Comparison of ENCODE assay signal across 1 cellular context in genomic region chrX:12987340-12987739, GRCh38.
TF ChIP-seq lines count a peak whose summit lies in the region.

No MANE protein-coding gene starts in this region.

TF ChIP-seq in GM12878, 131 proteins besides CTCF, POLR2A, EP300 and RAD21:
- TF ChIP-seq IKZF1 (conservative IDR thresholded peaks at IDR 0.05), result no peak
- TF ChIP-seq TAF1 (IDR thresholded peaks at IDR 0.05; ENCODE audit: borderline replicate concordance, low read depth, low read length), result no peak
- TF ChIP-seq BCL11A (IDR thresholded peaks at IDR 0.05; ENCODE audit: low read depth, low read length), result no peak
- no peak for TF ChIP-seq ESRRA (IDR thresholded peaks at IDR 0.05; ENCODE audit: low read length)
- TF ChIP-seq BCL3 (IDR thresholded peaks at IDR 0.05; ENCODE audit: borderline replicate concordance, insufficient read depth, low read depth, low read length, poor library complexity, severe bottlenecking), result no peak
- no peak for TF ChIP-seq NR2F1 (conservative IDR thresholded peaks at IDR 0.05)
- TF ChIP-seq KLF5 (IDR thresholded peaks at IDR 0.05; ENCODE audit: partially characterized antibody), result no peak
- no peak for TF ChIP-seq POLR2AphosphoS5 (IDR thresholded peaks at IDR 0.05; ENCODE audit: low read length)
